20 cellular contexts compared by ENCODE assay signal in genomic region chr1:11455925-11456580, GRCh38. TPM values are rescaled to one million over a fixed set of nuclear protein-coding genes. Genes with fewer than 3 reads are reported as not detected.
DNase-seq lines count a peak whose midpoint lies in the region; ATAC-seq and TF ChIP-seq lines count a peak whose summit lies in the region.
"Had no signal": no experiment of that assay in that cellular context is flagged by ENCODE, and none has a peak within 500 bp of the region (broad histone marks: within the 10 kb centered on the region; RNA-seq: fewer than 3 reads in every experiment).

No MANE protein-coding gene starts in this region.

- peaks cover 4% of the 10 kb centered on the region for H3K27me3 Mint-ChIP-seq in CD8-positive, alpha-beta T cell (ENCODE audit: low read depth)
- peaks cover 10% of the 10 kb centered on the region for H3K27me3 Mint-ChIP-seq in H9 (ENCODE audit: low read depth)
- H3K27me3 Mint-ChIP-seq in naive thymus-derived CD4-positive, alpha-beta T cell: peaks cover 0 to 15% (median 0%) of the 10 kb centered on the region in 5 donors

- H3K4me2 ChIP-seq in H9 (ENCODE audit: insufficient read depth, insufficient read length, low read length): no peak overlapping the region

- H3K27ac Mint-ChIP-seq in CD8-positive, alpha-beta T cell: no peak overlapping the region
- no peak overlapping the region for H3K27ac Mint-ChIP-seq in H9
- H3K27ac Mint-ChIP-seq in naive thymus-derived CD4-positive, alpha-beta T cell: peak overlapping the region in 3 of 9 donors; percentile 3 to 68 (median 51)
- no peak overlapping the region for H3K27ac Mint-ChIP-seq in activated naive CD4-positive, alpha-beta T cell treated with anti-CD3 and anti-CD28 coated beads, Interleukin-2, amount 50 U/mL, for 72 hours
- H3K27ac Mint-ChIP-seq: CD8-positive, alpha-beta memory T cell had no signal

- H2AFZ ChIP-seq in H9 (ENCODE audit: low read length): no peak overlapping the region

- no peaks in the 10 kb centered on the region for H3K23me2 ChIP-seq in H9 (ENCODE audit: insufficient read length, low read depth, low read length, poor library complexity, severe bottlenecking)

- no peak overlapping the region for H3K18ac ChIP-seq in H9 (ENCODE audit: insufficient read length, low read depth, low read length)

- no peak overlapping the region for H2BK20ac ChIP-seq in H9 (ENCODE audit: low read depth, low read length, poor library complexity, severe bottlenecking)

- in situ Hi-C loops in SK-MEL-5 (cut with HindIII; ENCODE audit: low pct_unique_long_range_greater_than_20kb, low sequenced_read_pairs): no loop called here

- ATAC-seq in CD8-positive, alpha-beta T cell: no peak
- ATAC-seq in naive thymus-derived CD4-positive, alpha-beta T cell: no peak
- ATAC-seq in GM18511 (IDR thresholded peaks at IDR 0.05; ENCODE audit: unreplicated experiment): no peak
- ATAC-seq in activated naive CD4-positive, alpha-beta T cell treated with anti-CD3 and anti-CD28 coated beads, Interleukin-2, amount 50 U/mL, for 72 hours: no peak
- ATAC-seq in lower lobe of right lung: no peak

- no peak overlapping the region for H3K23ac ChIP-seq in H9 (ENCODE audit: insufficient read length, low read depth, low read length)

- POLR2A ChIA-PET in CD8-positive, alpha-beta T cell (lab: Charles Lee): no interaction called here
- POLR2A ChIA-PET in naive thymus-derived CD4-positive, alpha-beta T cell (lab: Charles Lee): no interaction called here

- H3K56ac ChIP-seq in H9 (ENCODE audit: insufficient read length, low read depth, low read length): no peak overlapping the region

- H4K91ac ChIP-seq in H9 (ENCODE audit: insufficient read length, low read depth, low read length): no peak overlapping the region

- H3K9ac ChIP-seq in H9 (ENCODE audit: extremely low read depth, insufficient read length, low read length): no peak overlapping the region

- DNase-seq in CD8-positive, alpha-beta T cell: no peak
- DNase-seq in H9: no peak
- DNase-seq in SK-MEL-5 (ENCODE audit: low read depth, low spot score): peak; percentile 67
- DNase-seq in naive thymus-derived CD4-positive, alpha-beta T cell: no peak
- DNase-seq in activated naive CD4-positive, alpha-beta T cell treated with anti-CD3 and anti-CD28 coated beads, Interleukin-2, amount 50 U/mL, for 72 hours (ENCODE audit: low spot score in 2 of 2): no peak
- DNase-seq in lower lobe of right lung: no peak
- DNase-seq: C1 segment of cervical spinal cord; Calu3; CD8-positive, alpha-beta memory T cell; Kasumi-1; NCI-H1417; NCI-H1694; NCI-H2029 treated with DMSO at 0.1 percent for 48 hours; NCI-H446 treated with DMSO at 0.1 percent for 48 hours; SJCRH30; T-cell had no signal

- CTCF ChIA-PET in CD8-positive, alpha-beta T cell (lab: Charles Lee): no interaction called here
- CTCF ChIA-PET in naive thymus-derived CD4-positive, alpha-beta T cell (lab: Charles Lee): no interaction called here

- peaks cover 17% of the 10 kb centered on the region for H3K4me1 Mint-ChIP-seq in CD8-positive, alpha-beta T cell (ENCODE audit: low read depth)
- no peaks in the 10 kb centered on the region for H3K4me1 Mint-ChIP-seq in H9
- peaks cover 0 to 36% (median 26%) of the 10 kb centered on the region in 7 donors for H3K4me1 Mint-ChIP-seq in naive thymus-derived CD4-positive, alpha-beta T cell
- H3K4me1 Mint-ChIP-seq: CD8-positive, alpha-beta memory T cell had no signal

- no peak overlapping the region for H3T11ph ChIP-seq in H9 (ENCODE audit: low read length)

- H2AK5ac ChIP-seq in H9 (ENCODE audit: insufficient read length, low read length): no peak overlapping the region

- H2BK5ac ChIP-seq in H9 (ENCODE audit: insufficient read length, low read length): no peak overlapping the region

- H3K27ac ChIP-seq in CD8-positive, alpha-beta T cell (ENCODE audit: low read depth, low read length): no peak overlapping the region
- H3K27ac ChIP-seq in H9 (ENCODE audit: insufficient read length, low read depth, low read length) (no peak overlapping the region), lower lobe of right lung (no peak overlapping the region)
- H3K27ac ChIP-seq in naive thymus-derived CD4-positive, alpha-beta T cell (ENCODE audit: low read depth, low read length): no peak overlapping the region
- H3K27ac ChIP-seq: HL-60, SJCRH30 had no signal

- no peaks in the 10 kb centered on the region for H3K79me1 ChIP-seq in H9 (ENCODE audit: insufficient read depth, low read depth, low read length, poor library complexity, severe bottlenecking)

- H3K79me2 ChIP-seq in H9 (ENCODE audit: insufficient read depth, low read length): no peaks in the 10 kb centered on the region

- WGBS in H9 (ENCODE audit: extremely low coverage, insufficient read length, low lambda C conversion rate): no CpG with 5 or more reads among the region's 12 CpGs

- peaks cover 13% of the 10 kb centered on the region for H3K4me1 ChIP-seq in CD8-positive, alpha-beta T cell (ENCODE audit: insufficient read depth, low read length)
- H3K4me1 ChIP-seq in H9 (ENCODE audit: insufficient read depth, low read length) (no peaks in the 10 kb centered on the region), lower lobe of right lung (no peaks in the 10 kb centered on the region)
- peaks cover 0 to 21% of the 10 kb centered on the region in 2 donors for H3K4me1 ChIP-seq in naive thymus-derived CD4-positive, alpha-beta T cell (ENCODE audit: control insufficient read depth in 2 of 2, insufficient read depth in 2 of 2, low read length in 2 of 2)
- H3K4me1 ChIP-seq: SJCRH30 had no signal

- peak overlapping the region; percentile 10; the same call in 1 of the 2 replicates for H3K14ac ChIP-seq in H9 (ENCODE audit: insufficient read depth, low read length)

- H4K20me1 ChIP-seq in H9 (ENCODE audit: control insufficient read depth, insufficient read depth, insufficient read length): peaks cover 3% of the 10 kb centered on the region

- no peak overlapping the region for H4K5ac ChIP-seq in H9 (ENCODE audit: insufficient read length, low read depth, low read length)

- no peaks in the 10 kb centered on the region for H3K9me3 Mint-ChIP-seq in CD8-positive, alpha-beta T cell
- no peaks in the 10 kb centered on the region for H3K9me3 Mint-ChIP-seq in H9
- H3K9me3 Mint-ChIP-seq in naive thymus-derived CD4-positive, alpha-beta T cell: peaks cover 0 to 2% (median 0%) of the 10 kb centered on the region in 11 donors
- no peaks in the 10 kb centered on the region for H3K9me3 Mint-ChIP-seq in activated naive CD4-positive, alpha-beta T cell treated with anti-CD3 and anti-CD28 coated beads, Interleukin-2, amount 50 U/mL, for 72 hours
- H3K9me3 Mint-ChIP-seq: CD8-positive, alpha-beta memory T cell; T-cell had no signal

- H3K4me3 Mint-ChIP-seq in CD8-positive, alpha-beta T cell: peak overlapping the region; percentile 8
- no peak overlapping the region for H3K4me3 Mint-ChIP-seq in H9
- peak overlapping the region in 6 of 10 donors; percentile 55 to 77 (median 60) for H3K4me3 Mint-ChIP-seq in naive thymus-derived CD4-positive, alpha-beta T cell
- H3K4me3 Mint-ChIP-seq: CD8-positive, alpha-beta memory T cell; IgD-negative memory B cell had no signal

- no peak overlapping the region for H3K4ac ChIP-seq in H9 (ENCODE audit: low read depth, low read length)

- no peaks in the 10 kb centered on the region for H3K36me3 ChIP-seq in CD8-positive, alpha-beta T cell (ENCODE audit: insufficient read depth, low read length)
- H3K36me3 ChIP-seq in naive thymus-derived CD4-positive, alpha-beta T cell (ENCODE audit: control insufficient read depth in 2 of 3, insufficient read depth in 3 of 3, low read length in 3 of 3): no peaks in the 10 kb centered on the region
- no peaks in the 10 kb centered on the region for H3K36me3 ChIP-seq in lower lobe of right lung
- H3K36me3 ChIP-seq: SJCRH30 had no signal

- H3K4me3 ChIP-seq in CD8-positive, alpha-beta T cell (ENCODE audit: low read depth, low read length): no peak overlapping the region
- H3K4me3 ChIP-seq in naive thymus-derived CD4-positive, alpha-beta T cell (ENCODE audit: low read length): no peak overlapping the region
- no peak overlapping the region for H3K4me3 ChIP-seq in lower lobe of right lung
- H3K4me3 ChIP-seq: SJCRH30 had no signal

- no peak overlapping the region for H2BK120ac ChIP-seq in H9 (ENCODE audit: low read depth, low read length, poor library complexity, severe bottlenecking)

- H3K36me3 Mint-ChIP-seq in CD8-positive, alpha-beta T cell: no peaks in the 10 kb centered on the region
- H3K36me3 Mint-ChIP-seq in H9 (ENCODE audit: insufficient read depth in 1 of 3, low read depth in 3 of 3): no peaks in the 10 kb centered on the region; a peak in 1 of 7 replicates
- H3K36me3 Mint-ChIP-seq in naive thymus-derived CD4-positive, alpha-beta T cell: no peaks in the 10 kb centered on the region
- no peaks in the 10 kb centered on the region for H3K36me3 Mint-ChIP-seq in activated naive CD4-positive, alpha-beta T cell treated with anti-CD3 and anti-CD28 coated beads, Interleukin-2, amount 50 U/mL, for 72 hours
- H3K36me3 Mint-ChIP-seq: CD8-positive, alpha-beta memory T cell; T-cell had no signal

- no peak for TF ChIP-seq CTCF in CD8-positive, alpha-beta T cell (IDR thresholded peaks at IDR 0.05)
- no peak for TF ChIP-seq CTCF in H9 (conservative IDR thresholded peaks at IDR 0.05)
- no peak for TF ChIP-seq CTCF in lower lobe of right lung (IDR thresholded peaks at IDR 0.05)

- no peaks in the 10 kb centered on the region for H3K27me3 ChIP-seq in CD8-positive, alpha-beta T cell (ENCODE audit: insufficient read depth, low read length)
- no peaks in the 10 kb centered on the region for H3K27me3 ChIP-seq in H9 (ENCODE audit: insufficient read depth, low read length)
- H3K27me3 ChIP-seq in naive thymus-derived CD4-positive, alpha-beta T cell (ENCODE audit: control insufficient read depth in 2 of 2, insufficient read depth in 2 of 2, low read length in 2 of 2): no peaks in the 10 kb centered on the region
- H3K27me3 ChIP-seq in lower lobe of right lung (ENCODE audit: low read depth): peaks cover 38% of the 10 kb centered on the region

- H4K8ac ChIP-seq in H9 (replicated peaks; ENCODE audit: insufficient read length, low read depth, low read length): no peak overlapping the region

- intact Hi-C loops in CD8-positive, alpha-beta T cell (cut with DNase I, micrococcal nuclease): no loop called here
- intact Hi-C loops in naive thymus-derived CD4-positive, alpha-beta T cell (cut with micrococcal nuclease): no loop called here
- intact Hi-C loops in lower lobe of right lung (cut with DNase I): no loop called here

- no peaks in the 10 kb centered on the region for H3K9me3 ChIP-seq in CD8-positive, alpha-beta T cell (ENCODE audit: low read length)
- no peaks in the 10 kb centered on the region for H3K9me3 ChIP-seq in H9 (ENCODE audit: control insufficient read depth, low read depth, low read length)
- H3K9me3 ChIP-seq in naive thymus-derived CD4-positive, alpha-beta T cell (ENCODE audit: control insufficient read depth in 2 of 3, low read length in 3 of 3): no peaks in the 10 kb centered on the region
- no peaks in the 10 kb centered on the region for H3K9me3 ChIP-seq in lower lobe of right lung
- H3K9me3 ChIP-seq: SJCRH30 had no signal

- no peak overlapping the region for H2BK12ac ChIP-seq in H9 (ENCODE audit: insufficient read length, low read depth, low read length)

- H2BK15ac ChIP-seq in H9 (ENCODE audit: low read depth, low read length): no peak overlapping the region

RNA-seq across cellular contexts. Expression of gene DISP3, which starts 22.9 kb away (rescaled TPM):
- total RNA-seq in CD8-positive, alpha-beta T cell: under 1 TPM; 0.28 to 0.57 TPM
- 3.5 and 3.6 TPM in 2 replicates for total RNA-seq in H9 (2021)
- total RNA-seq in SK-MEL-5 (2014; rRNA removed; shearing (Covaris generic)): 0.08 TPM in 1 of 2 replicates, not detected in the other
- 0.11 and 0.13 TPM in 2 replicates for polyA plus RNA-seq in SK-MEL-5 (2015; cell fraction: cytosol; rRNA removed)
- polyA plus RNA-seq in SK-MEL-5 (2015; cell fraction: nucleus; rRNA removed): 0.05 and 2.0 TPM in 2 replicates
- under 1 TPM; 0.14 to 0.95 (median 0.24) TPM for total RNA-seq in naive thymus-derived CD4-positive, alpha-beta T cell
- polyA plus RNA-seq in naive thymus-derived CD4-positive, alpha-beta T cell: under 1 TPM; 0.46 to 0.53 TPM
- total RNA-seq in activated naive CD4-positive, alpha-beta T cell treated with anti-CD3 and anti-CD28 coated beads, Interleukin-2, amount 50 U/mL, for 72 hours: under 1 TPM; 0.80 to 0.82 TPM
- total RNA-seq in lower lobe of right lung: 0.12 TPM
- total RNA-seq: G401 had no signal
- polyA plus RNA-seq: IgD-negative memory B cell had no signal

Comparison
In these comparisons a context has a peak if more than half of its experiments do, and no peak if none do; other contexts are left out.
1. H3K4me3 Mint-ChIP-seq: peak in CD8-positive, alpha-beta T cell (single experiment) and naive thymus-derived CD4-positive, alpha-beta T cell (6 of 10); none in H9 (0 of 2).